In genomic region chr9:97737429-97737828, GRCh38 we compare ENCODE assay signal across 10 cellular contexts. TPM values are rescaled to one million over a fixed set of nuclear protein-coding genes. Genes with fewer than 3 reads are reported as not detected.
DNase-seq lines count a peak whose midpoint lies in the region; ATAC-seq and FAIRE-seq lines count a peak whose summit lies in the region.
"Had no signal": no experiment of that assay in that cellular context is flagged by ENCODE, and none has a peak within 500 bp of the region (broad histone marks: within the 10 kb centered on the region; RNA-seq: fewer than 3 reads in every experiment).

No MANE protein-coding gene starts in this region.

- FAIRE-seq in HTR-8/SVneo (lab: Jason Lieb, UNC) = no peak

- peak; percentile 71 for DNase-seq in D341Med (ENCODE audit: low spot score)
- peak; percentile 53 for DNase-seq in HTR-8/SVneo (ENCODE audit: insufficient read length, low spot score)
- peak; percentile 49 for DNase-seq in OCI-M1 (lab: John Stamatoyannopoulos, UW)
- peak; percentile 11 for DNase-seq in germinal center (ENCODE audit: low spot score)
- DNase-seq in G401 (ENCODE audit: low spot score) = no peak
- DNase-seq in COR-L47 (lab: John Stamatoyannopoulos, UW) = no peak
- DNase-seq: NCI-H2081 treated with DMSO at 0.1 percent for 48 hours, T-helper 17 cell had no signal

- in situ Hi-C loops in G401 (cut with HindIII; ENCODE audit: low sequenced_read_pairs) = no loop called here

- no peak for ATAC-seq in HG03571 (IDR thresholded peaks at IDR 0.05; ENCODE audit: unreplicated experiment)
- ATAC-seq in HG03439 (IDR thresholded peaks at IDR 0.05; ENCODE audit: unreplicated experiment) = no peak
- ATAC-seq: T-helper 17 cell had no signal

RNA-seq across cellular contexts. Expression of gene XPA, which starts 40.3 kb away (rescaled TPM):
- 7.9 and 11.4 TPM in 2 replicates for total RNA-seq in G401 (2014; rRNA removed; shearing (Covaris generic))

Comparison
In these comparisons a context has a peak if more than half of its experiments do, and no peak if none do; other contexts are left out.
1. DNase-seq: peak in D341Med (single experiment), HTR-8/SVneo (single experiment), OCI-M1 (single experiment) and germinal center (single experiment); none in G401 (single experiment) and COR-L47 (single experiment).